13 cellular contexts compared by ENCODE assay signal in the genomic region with DNA sequence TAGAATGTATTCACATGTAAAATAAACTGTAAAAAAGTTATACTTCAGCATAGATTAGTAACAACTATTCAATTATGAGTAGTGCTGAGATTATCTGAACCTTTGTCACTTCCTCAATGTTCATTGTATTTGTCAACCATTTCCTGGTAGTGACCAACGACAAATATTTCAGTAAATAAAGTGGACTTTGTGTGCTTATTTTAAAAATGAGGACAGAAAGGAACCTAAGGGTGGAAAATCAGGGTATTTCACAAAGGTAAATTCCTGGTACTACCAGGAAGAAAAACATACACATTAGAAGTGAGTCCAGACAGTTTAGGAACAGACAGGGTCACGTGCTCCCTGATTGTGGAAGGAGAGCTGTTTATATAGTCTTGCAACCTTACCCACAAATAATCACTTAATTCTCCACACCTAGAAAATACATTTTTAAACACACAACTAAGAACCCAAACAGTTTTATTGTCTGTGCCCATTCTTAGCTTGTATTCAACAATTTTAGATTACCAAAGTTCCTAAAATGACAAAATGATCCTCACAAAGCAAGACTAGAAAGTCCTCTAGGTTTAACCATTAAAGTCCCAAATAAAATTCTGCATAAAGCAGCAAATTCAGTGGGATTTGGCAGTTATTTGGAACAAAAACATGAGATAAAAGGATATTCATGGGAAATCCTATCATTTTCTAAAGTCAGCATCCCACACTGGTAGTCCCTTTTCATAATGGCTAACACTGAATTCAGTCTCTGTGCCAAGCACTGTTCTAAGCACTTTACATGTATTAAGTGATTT. TPM values are rescaled to one million over a fixed set of nuclear protein-coding genes. Genes with fewer than 3 reads are reported as not detected.
A peak's percentile ranks its signal among the peaks of the same experiment; 100 is the strongest.
DNase-seq lines count a peak whose midpoint lies in the region; ATAC-seq and TF ChIP-seq lines count a peak whose summit lies in the region.
"Had no signal": no experiment of that assay in that cellular context is flagged by ENCODE, and none has a peak within 500 bp of the region (broad histone marks: within the 10 kb centered on the region; RNA-seq: fewer than 3 reads in every experiment).

No MANE protein-coding gene starts in this region.

- H3K36me3 ChIP-seq in colonic mucosa = no peaks in the 10 kb centered on the region
- H3K36me3 ChIP-seq: MG63 had no signal

- no peaks in the 10 kb centered on the region for H3K4me1 ChIP-seq in colonic mucosa

- H3K36me3 Mint-ChIP-seq in natural killer cell = no peaks in the 10 kb centered on the region

- intact Hi-C loops in colonic mucosa (cut with DNase I) = no loop called here
- intact Hi-C loops in natural killer cell (cut with micrococcal nuclease) = no loop called here

- H3K4me3 Mint-ChIP-seq in natural killer cell = no peak overlapping the region
- H3K4me3 Mint-ChIP-seq: T-helper 1 cell treated with Interleukin-12 subunit alpha and Interleukin-12 subunit beta and Interleukin-4 antibody, amounts not matched to agents 30 μg/mL and 1 μg/mL, for 36 hours had no signal

- peak overlapping the region; percentile 73 for H3K27ac ChIP-seq in colonic mucosa

- no peaks in the 10 kb centered on the region for H3K27me3 ChIP-seq in colonic mucosa
- H3K27me3 ChIP-seq: MG63 had no signal

- peaks cover 7 to 17% of the 10 kb centered on the region in 2 donors for H3K4me1 Mint-ChIP-seq in natural killer cell

- no peaks in the 10 kb centered on the region for H3K9me3 Mint-ChIP-seq in natural killer cell
- H3K9me3 Mint-ChIP-seq: T-helper 1 cell treated with Interleukin-12 subunit alpha and Interleukin-12 subunit beta and Interleukin-4 antibody, amounts not matched to agents 30 μg/mL and 1 μg/mL, for 36 hours had no signal

- no peak overlapping the region for H3K4me3 ChIP-seq in colonic mucosa
- H3K4me3 ChIP-seq: MG63 had no signal

- TF ChIP-seq CTCF in colonic mucosa (IDR thresholded peaks at IDR 0.05) = no peak
- no peak for TF ChIP-seq CTCF in natural killer cell (IDR thresholded peaks at IDR 0.05)

- peak overlapping the region; percentile 18 to 47 for H3K27ac Mint-ChIP-seq in natural killer cell
- H3K27ac Mint-ChIP-seq: T-helper 1 cell treated with Interleukin-12 subunit alpha and Interleukin-12 subunit beta and Interleukin-4 antibody, amounts not matched to agents 30 μg/mL and 1 μg/mL, for 36 hours had no signal

- no peaks in the 10 kb centered on the region for H3K27me3 Mint-ChIP-seq in natural killer cell (ENCODE audit: low read depth in 2 of 2)

- H3K9me3 ChIP-seq in colonic mucosa = no peaks in the 10 kb centered on the region
- H3K9me3 ChIP-seq: MG63 had no signal

- DNase-seq in DMS53 (lab: John Stamatoyannopoulos, UW) = peak; percentile 39
- no peak for DNase-seq in colonic mucosa
- DNase-seq in natural killer cell = no peak
- no peak for DNase-seq in NCI-H1694 (lab: John Stamatoyannopoulos, UW)
- DNase-seq in activated CD8-positive, alpha-beta memory T cell treated with anti-CD3 and anti-CD28 coated beads for 24 hours = no peak
- no peak for DNase-seq in GF-D8 (lab: John Stamatoyannopoulos, UW)
- DNase-seq: DND-41, GOT3, MG63, NCI-H82 had no signal

- ATAC-seq in HG02642 (IDR thresholded peaks at IDR 0.05; ENCODE audit: poor library complexity, unreplicated experiment) (peak; percentile 6), natural killer cell (no peak), GM18502 (IDR thresholded peaks at IDR 0.05; ENCODE audit: poor library complexity, unreplicated experiment) (no peak)

- H3K9ac ChIP-seq in colonic mucosa (ENCODE audit: low read depth in 2 of 2, low read length in 2 of 2) = peak overlapping the region in 1 of 2 donors; percentile 38

RNA-seq across cellular contexts. Expression of a gene that starts 28.2 kb away (rescaled TPM):
- 10 to 100 TPM; 34.3 to 57.6 TPM for total RNA-seq in colonic mucosa
- 100 to 1,000 TPM in 1 of 3 donors, 10 to 100 TPM in 2; 42.3 to 141 (median 65.0) TPM for total RNA-seq in natural killer cell
